Comparison of ENCODE assay signal across 8 cellular contexts in the genomic region with DNA sequence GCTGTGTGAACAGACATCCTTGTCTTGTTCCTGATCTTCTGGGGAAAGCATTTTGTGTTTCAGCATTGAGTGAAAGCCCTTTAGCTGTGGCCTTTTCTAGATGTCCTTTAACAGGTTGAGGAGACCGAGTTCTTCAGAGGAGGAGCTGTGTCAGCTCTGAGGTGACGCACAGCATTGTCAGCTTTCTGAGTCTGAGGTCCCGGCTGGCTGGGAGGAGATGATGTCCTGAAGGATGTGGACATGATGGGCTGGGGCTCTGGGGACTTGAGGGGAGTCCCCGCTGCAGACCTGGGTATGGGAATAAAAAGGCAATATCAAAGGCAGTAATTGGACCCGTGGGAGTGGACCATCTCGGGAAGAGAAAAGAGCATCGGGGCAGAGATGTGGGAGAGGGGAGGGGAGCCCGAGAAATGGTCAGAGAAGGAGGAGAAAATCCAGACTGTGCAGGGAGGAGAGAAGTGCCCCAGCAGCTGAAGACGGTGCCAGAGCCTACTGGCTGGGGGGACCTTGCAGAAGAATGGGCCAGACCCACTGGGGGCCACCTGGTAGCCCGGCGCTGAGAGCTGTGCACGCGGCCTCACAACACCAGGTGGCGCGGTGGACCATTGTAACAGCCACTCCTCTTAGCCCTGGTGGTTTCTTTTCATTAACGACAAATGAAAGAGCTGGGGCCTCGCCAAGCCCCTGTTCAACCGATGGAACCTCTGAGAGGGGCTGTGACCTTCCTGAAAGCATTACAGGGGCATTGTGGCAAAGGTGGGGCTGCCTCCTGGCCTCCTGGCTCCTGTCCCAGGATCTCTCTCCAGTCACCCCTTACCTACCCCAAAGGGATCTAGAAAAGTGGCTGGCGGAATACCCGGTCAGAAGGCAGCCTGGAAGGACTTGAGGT.
DNase-seq lines count a peak whose midpoint lies in the region; ATAC-seq and TF ChIP-seq lines count a peak whose summit lies in the region.

No MANE protein-coding gene starts in this region.

- peak; percentile 82 for ATAC-seq in activated T-helper 17 cell treated with anti-CD3 and anti-CD28 coated beads, Interleukin-2, amount 50 U/mL, for 72 hours (replicated peaks)

- H3K36me3 Mint-ChIP-seq in activated T-helper 17 cell treated with anti-CD3 and anti-CD28 coated beads, Interleukin-2, amount 50 U/mL, for 72 hours (ENCODE audit: low read depth), result no peaks in the 10 kb centered on the region

- H3K4me3 ChIP-seq in BLaER1 (no peak overlapping the region), foreskin fibroblast (ENCODE audit: low read depth in 1 of 2, low read length in 2 of 2) (peak overlapping the region in 1 of 2 donors; percentile 7), neutrophil (ENCODE audit: low read depth in 1 of 2, low read length in 1 of 2) (no peak overlapping the region)

- H3K27ac Mint-ChIP-seq in activated T-helper 17 cell treated with anti-CD3 and anti-CD28 coated beads, Interleukin-2, amount 50 U/mL, for 72 hours, result peak overlapping the region; percentile 37

- H3K4me2 ChIP-seq in BLaER1, result peak overlapping the region; percentile 65

- no peaks in the 10 kb centered on the region for H3K27me3 ChIP-seq in BLaER1
- peaks cover 3% of the 10 kb centered on the region for H3K27me3 ChIP-seq in neutrophil

- no peaks in the 10 kb centered on the region for H3K4me1 Mint-ChIP-seq in activated T-helper 17 cell treated with anti-CD3 and anti-CD28 coated beads, Interleukin-2, amount 50 U/mL, for 72 hours

- H3K4me1 ChIP-seq in BLaER1, result peaks cover 22% of the 10 kb centered on the region
- H3K4me1 ChIP-seq in neutrophil (ENCODE audit: control insufficient read depth in 1 of 2, insufficient read depth in 1 of 2, low read depth in 1 of 2, low read length in 1 of 2), result peaks cover 0 to 4% of the 10 kb centered on the region in 2 experiments

- TF ChIP-seq CTCF in GM20000 (IDR thresholded peaks at IDR 0.05; ENCODE audit: extremely low read depth, missing control alignments), result peak; percentile 73
- peak; percentile 82 for TF ChIP-seq CTCF in LNCAP (IDR thresholded peaks at IDR 0.05)
- TF ChIP-seq CTCF in RWPE1 (conservative IDR thresholded peaks at IDR 0.05; ENCODE audit: low read depth), result peak; percentile 86
- TF ChIP-seq CTCF in foreskin fibroblast (IDR thresholded peaks at IDR 0.05; ENCODE audit: low read depth, low read length), result peak; percentile 84
- TF ChIP-seq CTCF in neutrophil (IDR thresholded peaks at IDR 0.05), result peak; percentile 48

- H4K20me1 ChIP-seq in BLaER1, result no peaks in the 10 kb centered on the region

- H3K27ac ChIP-seq in BLaER1, result peak overlapping the region; percentile 47
- no peak overlapping the region for H3K27ac ChIP-seq in RWPE1
- H3K27ac ChIP-seq in neutrophil, result no peak overlapping the region
- no peak overlapping the region for H3K27ac ChIP-seq in substantia nigra (ENCODE audit: low read depth, low read length, poor library complexity, severe bottlenecking)

- POLR2A ChIA-PET in RWPE1 (lab: Yijun Ruan, JAX; ENCODE audit: low non-redundant PET), result interaction anchor here (0.5 kb wide), 2 partner anchors 254 to 259 kb away, joined by 3 read pairs; no protein-coding TSS in a partner anchor

- H3K4me3 Mint-ChIP-seq in activated T-helper 17 cell treated with anti-CD3 and anti-CD28 coated beads, Interleukin-2, amount 50 U/mL, for 72 hours, result peak overlapping the region; percentile 17

- peaks cover 4% of the 10 kb centered on the region for H3K27me3 Mint-ChIP-seq in activated T-helper 17 cell treated with anti-CD3 and anti-CD28 coated beads, Interleukin-2, amount 50 U/mL, for 72 hours

- peak overlapping the region; percentile 60; the same call in 1 of the 2 replicates for H3K9ac ChIP-seq in BLaER1

- DNase-seq in GM20000 (ENCODE audit: low spot score) (peak; percentile 80), RWPE1 (ENCODE audit: low spot score) (peak; percentile 78), foreskin fibroblast (peak; percentile 34 to 80), substantia nigra (lab: John Stamatoyannopoulos, UW) (peak in 44 of 49 donors; percentile 20 to 84 (median 58))

- H3K36me3 ChIP-seq in BLaER1 (no peaks in the 10 kb centered on the region), neutrophil (no peaks in the 10 kb centered on the region)

- no peaks in the 10 kb centered on the region for H3K9me3 Mint-ChIP-seq in activated T-helper 17 cell treated with anti-CD3 and anti-CD28 coated beads, Interleukin-2, amount 50 U/mL, for 72 hours

- H3K9me3 ChIP-seq in BLaER1 (no peaks in the 10 kb centered on the region), neutrophil (no peaks in the 10 kb centered on the region)

- CTCF ChIA-PET in RWPE1 (lab: Yijun Ruan, JAX), result interaction anchor here (0.5 to 3.3 kb wide), 27 partner anchors 9 to 339 kb away, joined by 3 to 43 read pairs (median 4); partner anchors contain the start of gene ST3GAL5
